ENCODE assay signal across 1 cellular context in genomic region chr5:33445808-33446207, GRCh38.
TF ChIP-seq lines count a peak whose summit lies in the region.

No MANE protein-coding gene starts in this region.

TF ChIP-seq in HEK293, 187 proteins besides CTCF, POLR2A, EP300 and RAD21 (continued from another document):
- no peak for TF ChIP-seq GLI4 (tag by site-specific recombination; IDR thresholded peaks at IDR 0.05)
- peak; percentile 57; the same call in 1 of the 2 replicates for TF ChIP-seq FEZF1 (tag by site-specific recombination; IDR thresholded peaks at IDR 0.05)
- no peak for TF ChIP-seq ZIC2 (tag by site-specific recombination; IDR thresholded peaks at IDR 0.05)
- TF ChIP-seq ZNF585B (tag by site-specific recombination; IDR thresholded peaks at IDR 0.05): no peak
- no peak for TF ChIP-seq ZNF214 (tag by site-specific recombination; IDR thresholded peaks at IDR 0.05; ENCODE audit: borderline replicate concordance)
- no peak for TF ChIP-seq KLF9 (tag by site-specific recombination; IDR thresholded peaks at IDR 0.05; ENCODE audit: low read depth)
- peak; percentile 57 for TF ChIP-seq PRDM6 (tag by site-specific recombination; IDR thresholded peaks at IDR 0.05)
- TF ChIP-seq ZNF223 (tag by site-specific recombination; IDR thresholded peaks at IDR 0.05): no peak
- TF ChIP-seq ZNF138 (tag by site-specific recombination; IDR thresholded peaks at IDR 0.05; ENCODE audit: borderline replicate concordance): no peak
- TF ChIP-seq ZNF791 (tag by site-specific recombination; IDR thresholded peaks at IDR 0.05): no peak
